In the genomic region with DNA sequence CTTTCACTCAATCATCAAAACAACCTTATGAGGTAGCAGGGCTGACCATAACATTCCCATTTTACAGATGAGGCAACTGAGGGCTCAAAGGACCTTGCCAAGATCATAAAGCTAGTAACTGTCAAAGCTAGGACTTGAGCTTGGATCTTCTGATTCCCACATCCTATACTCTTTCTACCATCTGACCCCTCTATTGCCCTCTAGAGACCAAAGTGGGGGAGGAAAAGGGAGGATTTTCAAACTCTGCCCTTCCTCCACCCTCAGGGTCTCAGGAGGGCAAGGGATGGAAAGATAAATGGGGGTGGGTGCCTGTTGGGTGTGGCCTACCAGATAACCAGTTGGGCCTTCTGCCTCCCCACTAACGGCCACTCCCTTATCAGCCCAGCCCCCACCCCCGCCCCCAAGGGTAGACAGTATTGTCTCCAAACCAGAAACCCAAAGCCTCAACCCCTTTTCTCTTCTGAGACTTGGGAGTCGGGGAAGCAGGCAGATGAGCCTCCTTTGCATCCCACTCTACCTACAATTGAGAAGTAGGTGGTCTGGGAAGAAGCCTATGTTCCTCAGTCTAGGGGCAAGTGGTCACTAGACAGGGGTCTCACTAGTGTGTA, we compare ENCODE assay signal across 10 cellular contexts. TPM values are rescaled to one million over a fixed set of nuclear protein-coding genes. Genes with fewer than 3 reads are reported as not detected.
DNase-seq lines count a peak whose midpoint lies in the region; ATAC-seq and TF ChIP-seq lines count a peak whose summit lies in the region.
"Had no signal": no experiment of that assay in that cellular context is flagged by ENCODE, and none has a peak within 500 bp of the region (broad histone marks: within the 10 kb centered on the region; RNA-seq: fewer than 3 reads in every experiment).

No MANE protein-coding gene starts in this region.

- H3K36me3 ChIP-seq in left ventricle myocardium inferior (peaks cover 45% of the 10 kb centered on the region), esophagus squamous epithelium (peaks cover 34 to 47% (median 47%) of the 10 kb centered on the region in 3 donors)

- DNase-seq in left ventricle myocardium inferior = no peak
- no peak for DNase-seq in left cardiac atrium
- peak; percentile 44 for DNase-seq in SK-N-DZ (ENCODE audit: low spot score)
- no peak for DNase-seq in esophagus squamous epithelium (lab: John Stamatoyannopoulos, UW)
- no peak for DNase-seq in type B pancreatic cell (ENCODE audit: extremely low spot score, unreplicated experiment)
- DNase-seq in germinal center (ENCODE audit: low spot score) = no peak
- no peak for DNase-seq in midbrain (lab: John Stamatoyannopoulos, UW)
- DNase-seq: activated CD4-positive, alpha-beta T cell treated with anti-CD3 and anti-CD28 coated beads for 4 hours; NCI-H1417 had no signal

- intact Hi-C loops in left ventricle myocardium inferior (cut with micrococcal nuclease) = no loop called here
- intact Hi-C loops in left cardiac atrium (cut with DNase I) = no loop called here
- intact Hi-C loops in esophagus squamous epithelium (cut with DNase I) = no loop called here

- no peaks in the 10 kb centered on the region for H3K27me3 Mint-ChIP-seq in type B pancreatic cell

- WGBS in esophagus squamous epithelium, 2 donors = 47% methylated on average over 3 of the region's 3 CpGs; no CpG with 5 or more reads in 1 of the 2 donors

- peaks cover 36% of the 10 kb centered on the region for H3K4me1 Mint-ChIP-seq in type B pancreatic cell (ENCODE audit: unreplicated experiment)

- H3K4me1 ChIP-seq in left ventricle myocardium inferior = peaks cover 57% of the 10 kb centered on the region
- H3K4me1 ChIP-seq in esophagus squamous epithelium = peaks cover 45 to 72% (median 54%) of the 10 kb centered on the region in 3 donors

- H3K9me3 Mint-ChIP-seq in type B pancreatic cell = no peaks in the 10 kb centered on the region

- H3K27ac ChIP-seq in left ventricle myocardium inferior (replicated peaks) (peak overlapping the region; percentile 97), esophagus squamous epithelium (peak overlapping the region in 3 of 4 donors; percentile 92 to 99 (median 98))

- ATAC-seq in left cardiac atrium (no peak), HG02852 (IDR thresholded peaks at IDR 0.05; ENCODE audit: unreplicated experiment) (no peak)

- H3K27ac Mint-ChIP-seq in type B pancreatic cell = no peak overlapping the region

- H3K27me3 ChIP-seq in left ventricle myocardium inferior (ENCODE audit: low read depth) (no peaks in the 10 kb centered on the region), esophagus squamous epithelium (no peaks in the 10 kb centered on the region)

- peaks cover 29% of the 10 kb centered on the region for H3K36me3 Mint-ChIP-seq in type B pancreatic cell

- H3K4me3 Mint-ChIP-seq in type B pancreatic cell = peak overlapping the region; percentile 94

- H3K9me3 ChIP-seq in left ventricle myocardium inferior (replicated peaks) (no peaks in the 10 kb centered on the region), esophagus squamous epithelium (no peaks in the 10 kb centered on the region)

- TF ChIP-seq CTCF in left ventricle myocardium inferior (IDR thresholded peaks at IDR 0.05; ENCODE audit: borderline replicate concordance) = no peak
- no peak for TF ChIP-seq CTCF in esophagus squamous epithelium (IDR thresholded peaks at IDR 0.05)
- peak; percentile 54 for TF ChIP-seq CTCF in type B pancreatic cell (conservative IDR thresholded peaks at IDR 0.05)

- no peak for TF ChIP-seq POLR2A in esophagus squamous epithelium (IDR thresholded peaks at IDR 0.05)

- H3K4me3 ChIP-seq in left ventricle myocardium inferior (no peak overlapping the region), esophagus squamous epithelium (peak overlapping the region; percentile 58 to 90 (median 82))

RNA-seq across cellular contexts. Expression of a gene that starts 7.9 kb away (rescaled TPM):
- total RNA-seq in left ventricle myocardium inferior (52.2 TPM), left cardiac atrium (10 to 100 TPM; 44.3 to 48.6 TPM), esophagus squamous epithelium (10 to 100 TPM; 26.2 to 54.0 (median 27.3) TPM), type B pancreatic cell (ENCODE audit: low replicate concordance) (80.8 and 115 TPM in 2 replicates)
- 61.6 and 73.8 TPM in 2 replicates for polyA plus RNA-seq in SK-N-DZ (2014; cell fraction: cytosol; rRNA removed)
- 187 and 202 TPM in 2 replicates for polyA plus RNA-seq in SK-N-DZ (2014; cell fraction: nucleus; rRNA removed)

RNA-seq across cellular contexts. Expression of a gene that starts 20.5 kb away (rescaled TPM):
- total RNA-seq in left ventricle myocardium inferior = 12.1 TPM
- 10 to 100 TPM; 11.2 to 29.5 TPM for total RNA-seq in left cardiac atrium
- polyA plus RNA-seq in SK-N-DZ (2014; cell fraction: cytosol; rRNA removed) = 27.8 and 39.6 TPM in 2 replicates
- polyA plus RNA-seq in SK-N-DZ (2014; cell fraction: nucleus; rRNA removed) = 51.7 and 69.3 TPM in 2 replicates
- 10 to 100 TPM; 10.5 to 29.9 (median 27.2) TPM for total RNA-seq in esophagus squamous epithelium
- 48.6 and 51.6 TPM in 2 replicates for total RNA-seq in type B pancreatic cell (ENCODE audit: low replicate concordance)

RNA-seq across cellular contexts. Expression of a gene that starts 39.9 kb away (rescaled TPM):
- total RNA-seq in left ventricle myocardium inferior = 28.3 TPM
- 10 to 100 TPM; 26.3 to 37.6 TPM for total RNA-seq in left cardiac atrium
- polyA plus RNA-seq in SK-N-DZ (2014; cell fraction: cytosol; rRNA removed) = 108 and 127 TPM in 2 replicates
- 66.8 and 109 TPM in 2 replicates for polyA plus RNA-seq in SK-N-DZ (2014; cell fraction: nucleus; rRNA removed)
- total RNA-seq in esophagus squamous epithelium = 10 to 100 TPM; 38.6 to 90.6 (median 83.4) TPM
- 74.8 and 88.0 TPM in 2 replicates for total RNA-seq in type B pancreatic cell (ENCODE audit: low replicate concordance)

RNA-seq across cellular contexts. Expression of a gene that starts 47.2 kb away (rescaled TPM):
- total RNA-seq in left ventricle myocardium inferior (9.3 TPM), left cardiac atrium (10 to 100 TPM; 10.1 to 12.1 TPM), esophagus squamous epithelium (10 to 100 TPM; 22.7 to 29.4 (median 23.3) TPM), type B pancreatic cell (ENCODE audit: low replicate concordance) (19.1 and 23.1 TPM in 2 replicates)
- polyA plus RNA-seq in SK-N-DZ (2014; cell fraction: cytosol; rRNA removed) = 22.2 and 23.3 TPM in 2 replicates
- 11.3 and 15.6 TPM in 2 replicates for polyA plus RNA-seq in SK-N-DZ (2014; cell fraction: nucleus; rRNA removed)

RNA-seq across cellular contexts. Expression of a gene that starts 56.3 kb away (rescaled TPM):
- 58.9 TPM for total RNA-seq in left ventricle myocardium inferior
- total RNA-seq in left cardiac atrium = 10 to 100 TPM; 28.8 to 33.7 TPM
- polyA plus RNA-seq in SK-N-DZ (2014; cell fraction: cytosol; rRNA removed) = 4.0 and 6.6 TPM in 2 replicates
- polyA plus RNA-seq in SK-N-DZ (2014; cell fraction: nucleus; rRNA removed) = 10.2 and 174 TPM in 2 replicates
- 10 to 100 TPM; 13.3 to 17.2 (median 16.1) TPM for total RNA-seq in esophagus squamous epithelium
- 20.5 and 22.2 TPM in 2 replicates for total RNA-seq in type B pancreatic cell (ENCODE audit: low replicate concordance)
